ENCODE assay signal across 12 cellular contexts in the genomic region with DNA sequence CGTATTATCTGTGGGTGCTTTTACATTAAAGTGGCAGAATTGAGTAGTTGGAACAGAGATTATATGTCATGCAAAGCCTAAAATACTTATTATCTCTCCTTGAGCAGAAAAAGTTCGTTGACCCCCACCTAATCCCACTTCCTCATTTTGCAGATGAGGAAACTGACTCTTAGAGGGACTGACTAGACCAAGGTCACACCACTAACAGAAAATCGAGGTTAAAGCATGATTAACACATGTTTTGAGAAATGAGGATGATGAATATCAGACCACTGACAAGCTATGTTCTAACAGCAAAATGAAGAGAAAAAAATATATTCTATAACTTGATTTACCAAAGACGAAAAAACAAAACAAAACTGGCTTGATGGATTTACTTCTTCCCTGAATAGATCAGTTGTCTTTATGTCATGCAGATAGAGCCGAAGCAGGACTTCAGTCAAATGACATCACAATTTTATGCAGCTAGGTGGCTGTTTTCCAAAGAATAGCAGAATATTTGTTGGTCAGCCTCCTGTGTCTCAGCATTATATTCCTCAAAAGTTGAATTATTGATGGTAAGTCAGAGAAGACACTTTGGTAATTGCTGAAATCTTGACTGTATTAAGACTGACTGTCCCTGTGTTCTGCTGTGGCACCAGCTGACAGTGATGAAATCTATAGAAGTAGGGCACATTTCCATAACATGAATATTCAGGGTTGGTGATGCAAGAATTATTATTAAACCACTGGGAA. TPM values are rescaled to one million over a fixed set of nuclear protein-coding genes. Genes with fewer than 3 reads are reported as not detected.
DNase-seq lines count a peak whose midpoint lies in the region; ATAC-seq and TF ChIP-seq lines count a peak whose summit lies in the region.
"Had no signal": no experiment of that assay in that cellular context is flagged by ENCODE, and none has a peak within 500 bp of the region (broad histone marks: within the 10 kb centered on the region; RNA-seq: fewer than 3 reads in every experiment).

No MANE protein-coding gene starts in this region.

- H3K27me3 ChIP-seq in SU-DHL-6 (ENCODE audit: low read length) (no peaks in the 10 kb centered on the region), right atrium auricular region (no peaks in the 10 kb centered on the region)

- no peaks in the 10 kb centered on the region for H3K9me3 ChIP-seq in SU-DHL-6 (ENCODE audit: insufficient read depth, low read length)
- no peaks in the 10 kb centered on the region for H3K9me3 ChIP-seq in right atrium auricular region

- H4K20me1 ChIP-seq in SU-DHL-6 (ENCODE audit: low read depth, low read length) = no peaks in the 10 kb centered on the region

- H3K79me2 ChIP-seq in SU-DHL-6 (ENCODE audit: insufficient read depth, low read length) = no peaks in the 10 kb centered on the region

- TF ChIP-seq CTCF in SU-DHL-6 (IDR thresholded peaks at IDR 0.05; ENCODE audit: insufficient read depth, low read length, poor library complexity, severe bottlenecking) (no peak), right atrium auricular region (IDR thresholded peaks at IDR 0.05) (no peak)

- H3K27ac ChIP-seq in SU-DHL-6 (ENCODE audit: low read depth, low read length) (peak overlapping the region; percentile 67), right atrium auricular region (no peak overlapping the region)

- no peak overlapping the region for H3K9ac ChIP-seq in SU-DHL-6 (ENCODE audit: low read length)

- H3F3A ChIP-seq in SU-DHL-6 (ENCODE audit: insufficient read depth) = no peaks in the 10 kb centered on the region

- no peaks in the 10 kb centered on the region for H3K9me2 ChIP-seq in SU-DHL-6 (replicated peaks; ENCODE audit: insufficient read depth, low read length)

- H3K36me3 ChIP-seq in SU-DHL-6 (ENCODE audit: low read length) (no peaks in the 10 kb centered on the region), right atrium auricular region (no peaks in the 10 kb centered on the region)

- ATAC-seq in GM18520 (IDR thresholded peaks at IDR 0.05; ENCODE audit: unreplicated experiment) (peak; percentile 56), GM21723 (IDR thresholded peaks at IDR 0.05; ENCODE audit: unreplicated experiment) (peak; percentile 70), HG03442 (IDR thresholded peaks at IDR 0.05; ENCODE audit: unreplicated experiment) (peak; percentile 65)
- ATAC-seq: SK-N-SH treated with all-trans-retinoic acid at 6 μM for 48 hours had no signal

- no peaks in the 10 kb centered on the region for H3K4me1 ChIP-seq in right atrium auricular region

- DNase-seq in HK-2 (ENCODE audit: unreplicated experiment) (no peak), NCI-H774 (lab: John Stamatoyannopoulos, UW) (no peak), right atrium auricular region (ENCODE audit: low spot score) (no peak)
- no peak for DNase-seq in activated naive CD4-positive, alpha-beta T cell treated with Interleukin-2 at 50 U/mL for 16 hours
- DNase-seq: activated T-cell treated with anti-CD3 and anti-CD28 coated beads, Interleukin-2, amount 50 U/mL, for 24 hours; CD8-positive, alpha-beta memory T cell; hippocampal formation had no signal

- H3K4me2 ChIP-seq in SU-DHL-6 (ENCODE audit: low read depth, low read length, poor library complexity, severe bottlenecking) = peak overlapping the region; percentile 9

- no peak overlapping the region for H2AFZ ChIP-seq in SU-DHL-6 (ENCODE audit: low read depth, low read length, severe bottlenecking)

- H3K4me3 ChIP-seq in SU-DHL-6 (ENCODE audit: insufficient read depth, low read length, poor library complexity, severe bottlenecking) (no peak overlapping the region), right atrium auricular region (no peak overlapping the region)

RNA-seq across cellular contexts. Expression of a gene that starts 24.2 kb away (rescaled TPM):
- 100 to 1,000 TPM in 1 of 2 donors, 10 to 100 TPM in 1; 93.1 to 208 TPM for total RNA-seq in right atrium auricular region

RNA-seq across cellular contexts. Expression of a gene that starts 55.9 kb away (rescaled TPM):
- total RNA-seq in right atrium auricular region = 1 to 10 TPM; 2.0 to 2.3 TPM
- total RNA-seq: CD8-positive, alpha-beta memory T cell had no signal
